ENCODE assay signal across 17 cellular contexts in genomic region chr20:41166201-41167117, GRCh38. TPM values are rescaled to one million over a fixed set of nuclear protein-coding genes. Genes with fewer than 3 reads are reported as not detected.
DNase-seq lines count a peak whose midpoint lies in the region; ATAC-seq, FAIRE-seq and TF ChIP-seq lines count a peak whose summit lies in the region.
"Had no signal": no experiment of that assay in that cellular context is flagged by ENCODE, and none has a peak within 500 bp of the region (broad histone marks: within the 10 kb centered on the region; RNA-seq: fewer than 3 reads in every experiment).

No MANE protein-coding gene starts in this region.

- H2BK20ac ChIP-seq in IMR-90 (ENCODE audit: low read depth, low read length): no peak overlapping the region

- H3K4me3 Mint-ChIP-seq in activated CD8-positive, alpha-beta memory T cell treated with anti-CD3 and anti-CD28 coated beads, Interleukin-2, amount 10 ng/mL, durations not matched to agents 7 days and 5 days: no peak overlapping the region

- H3K9me3 ChIP-seq in IMR-90 (ENCODE audit: control insufficient read depth, insufficient read depth, low read length): no peaks in the 10 kb centered on the region
- no peaks in the 10 kb centered on the region for H3K9me3 ChIP-seq in osteoblast (ENCODE audit: low read depth, low read length)
- H3K9me3 ChIP-seq in neuronal stem cell (replicated peaks in 1 of 2; ENCODE audit: control insufficient read depth in 2 of 2, insufficient read depth in 1 of 2, low read depth in 1 of 2, low read length in 2 of 2): peaks cover 0 to 2% of the 10 kb centered on the region in 2 donors
- H3K9me3 ChIP-seq: A549, thoracic aorta had no signal

- intact Hi-C loops in IMR-90 (cut with micrococcal nuclease): no loop called here

- no peak overlapping the region for H3K18ac ChIP-seq in IMR-90 (ENCODE audit: low read depth, low read length)
- H3K18ac ChIP-seq in neuronal stem cell (ENCODE audit: low read length): no peak overlapping the region

- 99% methylated on average over 10 of the region's 27 CpGs; no CpG with 5 or more reads in 1 of the 2 experiments for WGBS in IMR-90 (ENCODE audit: extremely low coverage in 2 of 2, insufficient read length in 1 of 2), 2 experiments
- WGBS in neuronal stem cell (ENCODE audit: extremely low coverage in 2 of 2, insufficient read length in 2 of 2, insufficient replicate concordance in 1 of 2), 2 donors: no CpG with 5 or more reads among the region's 27 CpGs

- H3K27me3 ChIP-seq in IMR-90 (ENCODE audit: control insufficient read depth, insufficient read depth, low read length) (no peaks in the 10 kb centered on the region), bronchial epithelial cell (ENCODE audit: control insufficient read depth, insufficient read depth, low read length) (no peaks in the 10 kb centered on the region), osteoblast (ENCODE audit: insufficient read depth, low read length) (no peaks in the 10 kb centered on the region), neuronal stem cell (ENCODE audit: control insufficient read depth in 3 of 3, insufficient read depth in 3 of 3, low read depth in 1 of 3, low read length in 3 of 3) (no peaks in the 10 kb centered on the region)

- no peak overlapping the region for H3K4ac ChIP-seq in IMR-90 (ENCODE audit: low read depth, low read length)
- H3K4ac ChIP-seq in neuronal stem cell (ENCODE audit: low read length): no peak overlapping the region

- H3K4me3 ChIP-seq in IMR-90 (ENCODE audit: insufficient read depth, low read depth, low read length): no peak overlapping the region
- no peak overlapping the region for H3K4me3 ChIP-seq in bronchial epithelial cell (ENCODE audit: low read depth, low read length)
- no peak overlapping the region for H3K4me3 ChIP-seq in osteoblast (ENCODE audit: insufficient read depth, low read length)
- H3K4me3 ChIP-seq in neuronal stem cell (ENCODE audit: low read length in 2 of 2): no peak overlapping the region
- H3K4me3 ChIP-seq: A549, lung, smooth muscle cell, thoracic aorta had no signal

- no peak for TF ChIP-seq RAD21 in IMR-90 (IDR thresholded peaks at IDR 0.05; ENCODE audit: low read length)

- H2AK9ac ChIP-seq in IMR-90 (replicated peaks; ENCODE audit: low read depth, low read length, poor library complexity): peak overlapping the region; percentile 47

- H3K79me2 ChIP-seq in osteoblast (ENCODE audit: insufficient read depth, low read length): peaks cover 4% of the 10 kb centered on the region

- H4K8ac ChIP-seq in IMR-90 (ENCODE audit: low read depth in 2 of 2, low read length in 2 of 2) (no peak overlapping the region), neuronal stem cell (ENCODE audit: low read depth, low read length) (no peak overlapping the region)

- no peaks in the 10 kb centered on the region for H3K9me3 Mint-ChIP-seq in activated CD8-positive, alpha-beta memory T cell treated with anti-CD3 and anti-CD28 coated beads, Interleukin-2, amount 10 ng/mL, durations not matched to agents 7 days and 5 days (ENCODE audit: low read depth)

- peaks cover 47% of the 10 kb centered on the region for H3K4me1 Mint-ChIP-seq in activated CD8-positive, alpha-beta memory T cell treated with anti-CD3 and anti-CD28 coated beads, Interleukin-2, amount 10 ng/mL, durations not matched to agents 7 days and 5 days

- peak; percentile 51 for DNase-seq in activated CD8-positive, alpha-beta memory T cell treated with anti-CD3 and anti-CD28 coated beads for 24 hours
- no peak for DNase-seq in activated CD8-positive, alpha-beta memory T cell treated with anti-CD3 and anti-CD28 coated beads, Interleukin-2, amount 10 ng/mL, durations not matched to agents 7 days and 5 days
- DNase-seq in IMR-90: no peak
- DNase-seq in bronchial epithelial cell (ENCODE audit: low read depth): no peak
- peak; percentile 65 for DNase-seq in osteoblast (ENCODE audit: insufficient read length, low spot score, missing footprints)
- no peak for DNase-seq in NAMALWA (ENCODE audit: low spot score)
- no peak for DNase-seq in neuronal stem cell (ENCODE audit: low spot score)
- DNase-seq in hepatic stellate cell (ENCODE audit: low spot score): no peak
- DNase-seq: activated CD4-positive, alpha-beta T cell treated with anti-CD3 and anti-CD28 coated beads for 48 hours; amniotic stem cell; HCEC 1CT; NCI-H226; nucleus accumbens had no signal

- TF ChIP-seq POLR2A in IMR-90 (IDR thresholded peaks at IDR 0.05; ENCODE audit: low read depth, low read length): no peak

- dilution Hi-C loops in IMR-90 (cut with HindIII; ENCODE audit: low sequenced_read_pairs, unreplicated experiment): no loop called here

- H2BK5ac ChIP-seq in IMR-90 (ENCODE audit: low read depth, low read length, poor library complexity, severe bottlenecking): no peak overlapping the region
- H2BK5ac ChIP-seq in neuronal stem cell (ENCODE audit: low read length): no peak overlapping the region

- POLR2A ChIA-PET in IMR-90 (lab: Charles Lee; ENCODE audit: unreplicated experiment): no interaction called here

- peaks cover 71% of the 10 kb centered on the region for H3K36me3 Mint-ChIP-seq in activated CD8-positive, alpha-beta memory T cell treated with anti-CD3 and anti-CD28 coated beads, Interleukin-2, amount 10 ng/mL, durations not matched to agents 7 days and 5 days

- H2BK12ac ChIP-seq in neuronal stem cell (ENCODE audit: low read length): no peak overlapping the region

- no TSS peak for BruUV-seq in IMR-90 (replicated peaks; lab: Mats Ljungman, UMichigan)

- in situ Hi-C loops in IMR-90 (cut with MboI; ENCODE audit: low sequenced_read_pairs): loop anchor here (25.0 kb wide), 1 partner anchor 446 kb away; the partner anchor contains the start of gene CHD6

- H3K27ac Mint-ChIP-seq in activated CD8-positive, alpha-beta memory T cell treated with anti-CD3 and anti-CD28 coated beads, Interleukin-2, amount 10 ng/mL, durations not matched to agents 7 days and 5 days: no peak overlapping the region

- no peak overlapping the region for H3K9ac ChIP-seq in IMR-90 (ENCODE audit: low read depth, low read length)
- no peak overlapping the region for H3K9ac ChIP-seq in neuronal stem cell (ENCODE audit: low read depth, low read length, poor library complexity)

- H2BK15ac ChIP-seq in IMR-90 (ENCODE audit: low read depth, low read length): no peak overlapping the region
- H2BK15ac ChIP-seq in neuronal stem cell (ENCODE audit: low read length): no peak overlapping the region

- H3K4me1 ChIP-seq in IMR-90 (ENCODE audit: control insufficient read depth, insufficient read depth, low read length) (no peaks in the 10 kb centered on the region), osteoblast (ENCODE audit: insufficient read depth, low read length) (no peaks in the 10 kb centered on the region), neuronal stem cell (ENCODE audit: control insufficient read depth in 2 of 2, insufficient read depth in 1 of 2, low read depth in 1 of 2, low read length in 2 of 2) (no peaks in the 10 kb centered on the region)
- H3K4me1 ChIP-seq: A549 had no signal

- H4K20me1 ChIP-seq in IMR-90 (ENCODE audit: insufficient read depth, low read length) (peaks cover 25% of the 10 kb centered on the region; the same call in 1 of the 2 replicates), osteoblast (ENCODE audit: insufficient read depth, low read length) (peaks cover 9% of the 10 kb centered on the region)

- H3K56ac ChIP-seq in IMR-90 (ENCODE audit: extremely low read depth, insufficient read depth, low read length): no peak overlapping the region

- peaks cover 11% of the 10 kb centered on the region for H3K9me1 ChIP-seq in IMR-90 (ENCODE audit: insufficient read depth, low read length)

- peak overlapping the region; percentile 7 for H2AFZ ChIP-seq in IMR-90 (replicated peaks; ENCODE audit: low read length, poor library complexity)
- H2AFZ ChIP-seq in osteoblast (ENCODE audit: low read length): no peak overlapping the region
- no peak overlapping the region for H2AFZ ChIP-seq in neuronal stem cell (ENCODE audit: low read length)

- FAIRE-seq in bronchial epithelial cell (lab: Jason Lieb, UNC): peak; percentile 52
- FAIRE-seq: A549 had no signal

- H2AK5ac ChIP-seq in IMR-90 (ENCODE audit: low read depth, low read length) (no peak overlapping the region), neuronal stem cell (ENCODE audit: low read depth, low read length) (no peak overlapping the region)

- H4K5ac ChIP-seq in IMR-90 (ENCODE audit: low read depth, low read length): no peak overlapping the region

- H3K14ac ChIP-seq in IMR-90 (replicated peaks; ENCODE audit: low read depth, low read length) (no peak overlapping the region), neuronal stem cell (ENCODE audit: low read length) (no peak overlapping the region)

- no peak overlapping the region for H4K91ac ChIP-seq in IMR-90 (ENCODE audit: insufficient read depth, low read depth, low read length)
- H4K91ac ChIP-seq in neuronal stem cell (ENCODE audit: low read depth, low read length, poor library complexity): no peak overlapping the region

- H3K27me3 Mint-ChIP-seq in activated CD8-positive, alpha-beta memory T cell treated with anti-CD3 and anti-CD28 coated beads, Interleukin-2, amount 10 ng/mL, durations not matched to agents 7 days and 5 days: no peaks in the 10 kb centered on the region

- no peak overlapping the region for H3K27ac ChIP-seq in IMR-90 (ENCODE audit: insufficient read depth, low read length)
- H3K27ac ChIP-seq in osteoblast (ENCODE audit: low read depth, low read length): no peak overlapping the region
- H3K27ac ChIP-seq in neuronal stem cell (replicated peaks; ENCODE audit: low read length): no peak overlapping the region
- H3K27ac ChIP-seq: A549, thoracic aorta had no signal

- H3K36me3 ChIP-seq in IMR-90 (ENCODE audit: control insufficient read depth, insufficient read depth, low read length) (peaks cover 94% of the 10 kb centered on the region), bronchial epithelial cell (ENCODE audit: control insufficient read depth, insufficient read depth, low read length) (peaks cover 51% of the 10 kb centered on the region), osteoblast (ENCODE audit: insufficient read depth, low read length) (peaks cover 75% of the 10 kb centered on the region), neuronal stem cell (replicated peaks in 1 of 2; ENCODE audit: control insufficient read depth in 2 of 2, insufficient read depth in 2 of 2, low read length in 2 of 2) (peaks cover 87 to 98% of the 10 kb centered on the region in 2 donors)

- H2BK120ac ChIP-seq in IMR-90 (ENCODE audit: low read depth, low read length): no peak overlapping the region
- no peak overlapping the region for H2BK120ac ChIP-seq in neuronal stem cell (ENCODE audit: low read depth, low read length)

- H3K4me2 ChIP-seq in IMR-90 (ENCODE audit: low read depth, low read length) (no peak overlapping the region), osteoblast (ENCODE audit: insufficient read depth, low read length) (no peak overlapping the region), neuronal stem cell (ENCODE audit: insufficient read depth, low read length, poor library complexity, severe bottlenecking) (no peak overlapping the region)
- H3K4me2 ChIP-seq: A549, smooth muscle cell had no signal

- H3K23ac ChIP-seq in IMR-90 (ENCODE audit: low read depth, low read length) (no peak overlapping the region), neuronal stem cell (ENCODE audit: low read depth, low read length, poor library complexity) (no peak overlapping the region)

- ATAC-seq in activated CD8-positive, alpha-beta memory T cell treated with anti-CD3 and anti-CD28 coated beads, Interleukin-2, amount 10 ng/mL, durations not matched to agents 7 days and 5 days: no peak
- ATAC-seq in IMR-90 (ENCODE audit: low read depth): no peak
- ATAC-seq: A549 had no signal

- H3K79me1 ChIP-seq in IMR-90 (ENCODE audit: low read depth in 1 of 2, low read length in 2 of 2) (peaks cover 10 to 56% of the 10 kb centered on the region in 2 experiments), neuronal stem cell (ENCODE audit: low read depth, low read length) (peaks cover 11% of the 10 kb centered on the region)

- TF ChIP-seq CTCF in IMR-90 (conservative IDR thresholded peaks at IDR 0.05; ENCODE audit: low read depth, low read length): no peak
- TF ChIP-seq CTCF in bronchial epithelial cell (IDR thresholded peaks at IDR 0.05; ENCODE audit: insufficient read depth, low read length, severe bottlenecking): no peak
- no peak for TF ChIP-seq CTCF in osteoblast (IDR thresholded peaks at IDR 0.05; ENCODE audit: extremely low read depth, low read depth, low read length)

- CTCF ChIA-PET in activated CD8-positive, alpha-beta memory T cell treated with anti-CD3 and anti-CD28 coated beads, Interleukin-2, amount 10 ng/mL, durations not matched to agents 7 days and 5 days (lab: Charles Lee): interaction anchor here (0.8 to 3.6 kb wide), 4 partner anchors 8 to 31 kb away, joined by 3 to 12 read pairs (median 6); no protein-coding TSS in a partner anchor
- CTCF ChIA-PET in IMR-90 (lab: Yijun Ruan, JAX): no interaction called here

RNA-seq across cellular contexts. Expression of gene PLCG1, which starts 29.1 kb away (rescaled TPM):
- total RNA-seq in activated CD8-positive, alpha-beta memory T cell treated with anti-CD3 and anti-CD28 coated beads, Interleukin-2, amount 10 ng/mL, durations not matched to agents 7 days and 5 days: 100 to 1,000 TPM; 201 to 337 TPM
- 54.7 and 59.1 TPM in 2 replicates for total RNA-seq in IMR-90 (2012; rRNA removed)
- 69.1 and 74.2 TPM in 2 replicates for polyA plus RNA-seq in IMR-90 (2012; rRNA removed)
- 22.5 and 32.9 TPM in 2 replicates for polyA plus RNA-seq in IMR-90 (2012; cell fraction: cytosol; rRNA removed)
- 442 and 448 TPM in 2 replicates for polyA plus RNA-seq in IMR-90 (2012; cell fraction: nucleus; rRNA removed; ENCODE audit: low replicate concordance)
- total RNA-seq in bronchial epithelial cell: 20.8 and 32.1 TPM in 2 replicates
- 72.4 and 73.7 TPM in 2 replicates for total RNA-seq in osteoblast
- 138 TPM for polyA plus RNA-seq in neuronal stem cell (2013, experiment 1 of 2)
- 134 TPM for polyA plus RNA-seq in neuronal stem cell (2013, experiment 2 of 2)

Comparison
In these comparisons a context has a peak if more than half of its experiments do, and no peak if none do; other contexts are left out.
1. DNase-seq: peak in activated CD8-positive, alpha-beta memory T cell treated with anti-CD3 and anti-CD28 coated beads for 24 hours (single experiment) and osteoblast (single experiment); none in activated CD8-positive, alpha-beta memory T cell treated with anti-CD3 and anti-CD28 coated beads, Interleukin-2, amount 10 ng/mL, durations not matched to agents 7 days and 5 days (single experiment), IMR-90 (single experiment), bronchial epithelial cell (single experiment), NAMALWA (single experiment), neuronal stem cell (single experiment) and hepatic stellate cell (single experiment).